Comparison of ENCODE assay signal across 27 cellular contexts in genomic region chr9:112110773-112111106, GRCh38.
DNase-seq lines count a peak whose midpoint lies in the region; ATAC-seq and TF ChIP-seq lines count a peak whose summit lies in the region.
"Had no signal": no experiment of that assay in that cellular context is flagged by ENCODE, and none has a peak within 500 bp of the region (broad histone marks: within the 10 kb centered on the region; RNA-seq: fewer than 3 reads in every experiment).

No MANE protein-coding gene starts in this region.

- peaks cover 19% of the 10 kb centered on the region for H3K4me1 ChIP-seq in foreskin keratinocyte
- H3K4me1 ChIP-seq in gastrocnemius medialis: no peaks in the 10 kb centered on the region
- H3K4me1 ChIP-seq: left ventricle myocardium inferior, Peyer's patch, prostate gland had no signal

- no peak for ATAC-seq in activated CD8-positive, alpha-beta T cell treated with anti-CD3 and anti-CD28 coated beads, Interleukin-2, amount 10 ng/mL, durations not matched to agents 7 days and 5 days
- ATAC-seq in activated CD8-positive, alpha-beta T cell treated with anti-CD3 and anti-CD28 coated beads for 36 hours: no peak
- ATAC-seq in foreskin keratinocyte (no peak), gastrocnemius medialis (no peak), Right ventricle myocardium superior (ENCODE audit: poor library complexity) (no peak)
- ATAC-seq: activated CD4-positive, alpha-beta T cell treated with anti-CD3 and anti-CD28 coated beads for 36 hours; activated naive CD4-positive, alpha-beta T cell treated with anti-CD3 and anti-CD28 coated beads, Interleukin-2, amount 50 U/mL, for 72 hours; sciatic nerve had no signal

- no peaks in the 10 kb centered on the region for H3K36me3 ChIP-seq in gastrocnemius medialis
- H3K36me3 ChIP-seq: MG63, Peyer's patch, prostate gland, transverse colon had no signal

- H3K9me3 ChIP-seq in gastrocnemius medialis: no peaks in the 10 kb centered on the region
- H3K9me3 ChIP-seq: left ventricle myocardium inferior, MG63, Peyer's patch, prostate gland, transverse colon had no signal

- CTCF ChIA-PET in activated CD8-positive, alpha-beta T cell treated with anti-CD3 and anti-CD28 coated beads, Interleukin-2, amount 10 ng/mL, durations not matched to agents 7 days and 5 days (lab: Charles Lee): interaction anchor here (1.2 kb wide), 1 partner anchor 24 kb away, joined by 3 read pairs; no protein-coding TSS in a partner anchor
- CTCF ChIA-PET in activated CD8-positive, alpha-beta T cell treated with anti-CD3 and anti-CD28 coated beads for 36 hours (lab: Charles Lee): interaction anchor here (1.0 to 1.4 kb wide), 2 partner anchors 12 to 24 kb away, joined by 4 to 5 read pairs; no protein-coding TSS in a partner anchor

- no peaks in the 10 kb centered on the region for H3K27me3 Mint-ChIP-seq in activated CD8-positive, alpha-beta T cell treated with anti-CD3 and anti-CD28 coated beads, Interleukin-2, amount 10 ng/mL, durations not matched to agents 7 days and 5 days (ENCODE audit: low read depth)
- H3K27me3 Mint-ChIP-seq in activated CD8-positive, alpha-beta T cell treated with anti-CD3 and anti-CD28 coated beads for 36 hours: no peaks in the 10 kb centered on the region
- H3K27me3 Mint-ChIP-seq in type B pancreatic cell: no peaks in the 10 kb centered on the region
- H3K27me3 Mint-ChIP-seq: activated CD4-positive, alpha-beta T cell treated with anti-CD3 and anti-CD28 coated beads for 36 hours had no signal

- DNase-seq in activated CD8-positive, alpha-beta T cell treated with anti-CD3 and anti-CD28 coated beads, Interleukin-2, amount 10 ng/mL, durations not matched to agents 7 days and 5 days: peak; percentile 15
- no peak for DNase-seq in activated CD8-positive, alpha-beta T cell treated with anti-CD3 and anti-CD28 coated beads for 36 hours
- DNase-seq in MV-4-11 (lab: John Stamatoyannopoulos, UW) (peak; percentile 56), foreskin keratinocyte (no peak), type B pancreatic cell (ENCODE audit: extremely low spot score, unreplicated experiment) (no peak), AG08395 (ENCODE audit: low spot score) (no peak), gastrocnemius medialis (no peak), Right ventricle myocardium superior (no peak)
- DNase-seq: 8988T; activated CD4-positive, alpha-beta T cell treated with anti-CD3 and anti-CD28 coated beads for 36 hours; AML-193; DMS153; KBM-7; left ventricle myocardium inferior; MG63; NCI-H1417 treated with DMSO at 0.1 percent for 48 hours; NCI-H2029 treated with DMSO at 0.1 percent for 48 hours; NCI-H2227 treated with DMSO at 0.1 percent for 48 hours; NCI-H526 treated with DMSO at 0.1 percent for 48 hours; Peyer's patch; SIG-M5; stimulated activated CD4-positive, alpha-beta T cell treated with anti-CD3 and anti-CD28 coated beads, Interleukin-12 subunit alpha, Interleukin-12 subunit beta, amount 100 ng/mL, for 4 hours; stimulated activated CD4-positive, alpha-beta T cell treated with anti-CD3 and anti-CD28 coated beads, Interleukin-2, amount 100 ng/mL, for 48 hours; transverse colon had no signal

- H3K27ac ChIP-seq in foreskin keratinocyte: peak overlapping the region; percentile 43
- no peak overlapping the region for H3K27ac ChIP-seq in gastrocnemius medialis
- H3K27ac ChIP-seq: left ventricle myocardium inferior, Peyer's patch, prostate gland, transverse colon had no signal

- POLR2A ChIA-PET in activated CD8-positive, alpha-beta T cell treated with anti-CD3 and anti-CD28 coated beads, Interleukin-2, amount 10 ng/mL, durations not matched to agents 7 days and 5 days (lab: Charles Lee): interaction anchor here (0.7 kb wide), 1 partner anchor 10 kb away, joined by 3 read pairs; no protein-coding TSS in a partner anchor
- POLR2A ChIA-PET in activated CD8-positive, alpha-beta T cell treated with anti-CD3 and anti-CD28 coated beads for 36 hours (lab: Charles Lee): no interaction called here

- intact Hi-C loops in activated CD8-positive, alpha-beta T cell treated with anti-CD3 and anti-CD28 coated beads for 36 hours (cut with micrococcal nuclease): no loop called here
- intact Hi-C loops in gastrocnemius medialis (cut with DNase I; ENCODE audit: low total_unique reads) (no loop called here), Right ventricle myocardium superior (cut with DNase I) (no loop called here)

- H3K27me3 ChIP-seq in foreskin keratinocyte: no peaks in the 10 kb centered on the region
- H3K27me3 ChIP-seq in gastrocnemius medialis: no peaks in the 10 kb centered on the region
- H3K27me3 ChIP-seq: MG63, Peyer's patch, transverse colon had no signal

- H3K27ac Mint-ChIP-seq in activated CD8-positive, alpha-beta T cell treated with anti-CD3 and anti-CD28 coated beads, Interleukin-2, amount 10 ng/mL, durations not matched to agents 7 days and 5 days: no peak overlapping the region
- H3K27ac Mint-ChIP-seq in activated CD8-positive, alpha-beta T cell treated with anti-CD3 and anti-CD28 coated beads for 36 hours: no peak overlapping the region
- H3K27ac Mint-ChIP-seq in type B pancreatic cell: peak overlapping the region; percentile 17
- H3K27ac Mint-ChIP-seq: activated CD4-positive, alpha-beta T cell treated with anti-CD3 and anti-CD28 coated beads for 36 hours had no signal

- H3K4me1 Mint-ChIP-seq in activated CD8-positive, alpha-beta T cell treated with anti-CD3 and anti-CD28 coated beads, Interleukin-2, amount 10 ng/mL, durations not matched to agents 7 days and 5 days (ENCODE audit: low read depth): no peaks in the 10 kb centered on the region
- no peaks in the 10 kb centered on the region for H3K4me1 Mint-ChIP-seq in activated CD8-positive, alpha-beta T cell treated with anti-CD3 and anti-CD28 coated beads for 36 hours (ENCODE audit: low read depth)
- peaks cover 13% of the 10 kb centered on the region for H3K4me1 Mint-ChIP-seq in type B pancreatic cell (ENCODE audit: unreplicated experiment)
- H3K4me1 Mint-ChIP-seq: activated CD4-positive, alpha-beta T cell treated with anti-CD3 and anti-CD28 coated beads for 36 hours had no signal

- TF ChIP-seq CTCF in activated CD8-positive, alpha-beta T cell treated with anti-CD3 and anti-CD28 coated beads for 36 hours (IDR thresholded peaks at IDR 0.05): no peak
- TF ChIP-seq CTCF in foreskin keratinocyte (conservative IDR thresholded peaks at IDR 0.05): no peak
- no peak for TF ChIP-seq CTCF in type B pancreatic cell (conservative IDR thresholded peaks at IDR 0.05)
- no peak for TF ChIP-seq CTCF in gastrocnemius medialis (IDR thresholded peaks at IDR 0.05 in 4 of 5, conservative IDR thresholded peaks at IDR 0.05 in 1 of 5)

- no peak for TF ChIP-seq POLR2A in gastrocnemius medialis (IDR thresholded peaks at IDR 0.05)

- H3K9me3 Mint-ChIP-seq in activated CD8-positive, alpha-beta T cell treated with anti-CD3 and anti-CD28 coated beads, Interleukin-2, amount 10 ng/mL, durations not matched to agents 7 days and 5 days (ENCODE audit: insufficient read depth): no peaks in the 10 kb centered on the region
- H3K9me3 Mint-ChIP-seq in activated CD8-positive, alpha-beta T cell treated with anti-CD3 and anti-CD28 coated beads for 36 hours: no peaks in the 10 kb centered on the region
- H3K9me3 Mint-ChIP-seq in type B pancreatic cell: no peaks in the 10 kb centered on the region
- H3K9me3 Mint-ChIP-seq: activated naive CD4-positive, alpha-beta T cell treated with anti-CD3 and anti-CD28 coated beads, Interleukin-2, amount 50 U/mL, for 72 hours had no signal

- H3K4me3 Mint-ChIP-seq in activated CD8-positive, alpha-beta T cell treated with anti-CD3 and anti-CD28 coated beads, Interleukin-2, amount 10 ng/mL, durations not matched to agents 7 days and 5 days: no peak overlapping the region
- H3K4me3 Mint-ChIP-seq in activated CD8-positive, alpha-beta T cell treated with anti-CD3 and anti-CD28 coated beads for 36 hours: no peak overlapping the region
- H3K4me3 Mint-ChIP-seq in type B pancreatic cell: no peak overlapping the region
- H3K4me3 Mint-ChIP-seq: activated CD4-positive, alpha-beta T cell treated with anti-CD3 and anti-CD28 coated beads for 36 hours had no signal

- peaks cover 23% of the 10 kb centered on the region for H3K36me3 Mint-ChIP-seq in activated CD8-positive, alpha-beta T cell treated with anti-CD3 and anti-CD28 coated beads, Interleukin-2, amount 10 ng/mL, durations not matched to agents 7 days and 5 days (ENCODE audit: low read depth)
- no peaks in the 10 kb centered on the region for H3K36me3 Mint-ChIP-seq in activated CD8-positive, alpha-beta T cell treated with anti-CD3 and anti-CD28 coated beads for 36 hours (ENCODE audit: low read depth)
- H3K36me3 Mint-ChIP-seq in type B pancreatic cell: peaks cover 14% of the 10 kb centered on the region
- H3K36me3 Mint-ChIP-seq: activated naive CD4-positive, alpha-beta T cell treated with anti-CD3 and anti-CD28 coated beads, Interleukin-2, amount 50 U/mL, for 72 hours had no signal

- in situ Hi-C loops in gastrocnemius medialis (cut with MboI; ENCODE audit: low sequenced_read_pairs in 4 of 4): loop anchor here in 1 of 4 donors (25.0 kb wide), 2 partner anchors 98 to 102 kb away; no protein-coding TSS in a partner anchor

- no peak overlapping the region for H3K4me3 ChIP-seq in gastrocnemius medialis
- H3K4me3 ChIP-seq: left ventricle myocardium inferior, MG63, Peyer's patch, prostate gland, transverse colon had no signal

Comparison
In these comparisons a context has a peak if more than half of its experiments do, and no peak if none do; other contexts are left out.
1. DNase-seq: peak in activated CD8-positive, alpha-beta T cell treated with anti-CD3 and anti-CD28 coated beads, Interleukin-2, amount 10 ng/mL, durations not matched to agents 7 days and 5 days (single experiment) and MV-4-11 (single experiment); none in activated CD8-positive, alpha-beta T cell treated with anti-CD3 and anti-CD28 coated beads for 36 hours (single experiment), foreskin keratinocyte (0 of 2), type B pancreatic cell (single experiment), AG08395 (single experiment), gastrocnemius medialis (0 of 2) and Right ventricle myocardium superior (single experiment).